8 cellular contexts compared by ENCODE assay signal in the genomic region with DNA sequence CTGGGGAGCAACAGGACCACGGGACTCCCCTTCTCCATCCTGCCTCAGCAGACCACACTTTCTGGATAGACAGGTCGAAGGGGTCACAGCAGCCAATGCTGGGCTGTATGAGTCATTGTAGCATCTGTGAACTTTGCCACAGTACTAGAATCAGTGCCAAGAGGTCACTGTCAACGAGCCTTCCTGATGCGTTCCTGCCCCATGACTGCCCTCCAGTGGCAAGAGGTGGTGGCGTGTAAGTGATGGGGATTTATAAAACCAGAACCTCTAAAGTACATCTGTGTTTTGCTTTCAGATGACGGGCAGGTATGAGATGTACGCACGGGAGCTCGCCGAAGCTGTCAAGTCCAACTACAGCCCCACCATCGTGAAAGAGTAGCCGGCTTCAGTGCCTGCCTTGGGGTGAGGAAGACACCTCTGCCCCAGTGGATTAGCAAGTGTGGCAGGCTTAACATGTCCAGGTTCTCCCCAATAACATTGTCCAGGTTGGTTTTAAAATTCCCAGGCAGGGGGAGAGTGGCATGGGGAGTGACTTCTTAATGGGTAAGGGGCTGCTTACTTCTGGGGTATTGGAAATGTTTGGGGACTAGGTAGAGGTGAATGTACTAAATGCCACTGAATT. TPM values are rescaled to one million over a fixed set of nuclear protein-coding genes. Genes with fewer than 3 reads are reported as not detected.
DNase-seq lines count a peak whose midpoint lies in the region; ATAC-seq and TF ChIP-seq lines count a peak whose summit lies in the region.

No MANE protein-coding gene starts in this region.

- no peaks in the 10 kb centered on the region for H3K36me3 Mint-ChIP-seq in activated CD8-positive, alpha-beta memory T cell treated with anti-CD3 and anti-CD28 coated beads, Interleukin-2, amount 10 ng/mL, durations not matched to agents 7 days and 5 days
- no peaks in the 10 kb centered on the region for H3K36me3 Mint-ChIP-seq in naive B cell
- H3K36me3 Mint-ChIP-seq in stimulated activated memory B cell treated with anti-CD40 and anti-IgM and Interleukin-4, amounts not matched to agents 10 μg/mL and 1 μg/mL and 100 μg/mL, for 72 hours: no peaks in the 10 kb centered on the region

- H3K4me1 Mint-ChIP-seq in activated CD8-positive, alpha-beta memory T cell treated with anti-CD3 and anti-CD28 coated beads, Interleukin-2, amount 10 ng/mL, durations not matched to agents 7 days and 5 days: peaks cover 14% of the 10 kb centered on the region
- peaks cover 16 to 18% (median 17%) of the 10 kb centered on the region in 3 donors for H3K4me1 Mint-ChIP-seq in naive B cell
- H3K4me1 Mint-ChIP-seq in stimulated activated memory B cell treated with anti-CD40 and anti-IgM and Interleukin-4, amounts not matched to agents 10 μg/mL and 1 μg/mL and 100 μg/mL, for 72 hours: peaks cover 25% of the 10 kb centered on the region

- H3K9me3 Mint-ChIP-seq in activated CD8-positive, alpha-beta memory T cell treated with anti-CD3 and anti-CD28 coated beads, Interleukin-2, amount 10 ng/mL, durations not matched to agents 7 days and 5 days (ENCODE audit: low read depth): no peaks in the 10 kb centered on the region
- H3K9me3 Mint-ChIP-seq in naive B cell: no peaks in the 10 kb centered on the region
- peaks cover 3% of the 10 kb centered on the region for H3K9me3 Mint-ChIP-seq in stimulated activated memory B cell treated with anti-CD40 and anti-IgM and Interleukin-4, amounts not matched to agents 10 μg/mL and 1 μg/mL and 100 μg/mL, for 72 hours

- peak; percentile 88 for DNase-seq in AG08395 (ENCODE audit: low spot score)
- DNase-seq in NOMO-1 treated with DMSO at 0.1 percent for 48 hours (lab: John Stamatoyannopoulos, UW; ENCODE audit: unreplicated experiment): peak; percentile 85
- peak; percentile 92 for DNase-seq in activated CD8-positive, alpha-beta memory T cell treated with anti-CD3 and anti-CD28 coated beads, Interleukin-2, amount 10 ng/mL, durations not matched to agents 7 days and 5 days
- peak; percentile 68 for DNase-seq in epithelial cell of esophagus (ENCODE audit: low read depth)
- DNase-seq in naive B cell: peak; percentile 72

- H3K4me3 Mint-ChIP-seq in activated CD8-positive, alpha-beta memory T cell treated with anti-CD3 and anti-CD28 coated beads, Interleukin-2, amount 10 ng/mL, durations not matched to agents 7 days and 5 days: no peak overlapping the region
- peak overlapping the region in 2 of 8 donors; percentile 3 to 68 for H3K4me3 Mint-ChIP-seq in naive B cell
- H3K4me3 Mint-ChIP-seq in stimulated activated memory B cell treated with anti-CD40 and anti-IgM and Interleukin-4, amounts not matched to agents 10 μg/mL and 1 μg/mL and 100 μg/mL, for 72 hours: no peak overlapping the region

- H3K27ac Mint-ChIP-seq in activated CD8-positive, alpha-beta memory T cell treated with anti-CD3 and anti-CD28 coated beads, Interleukin-2, amount 10 ng/mL, durations not matched to agents 7 days and 5 days: no peak overlapping the region
- H3K27ac Mint-ChIP-seq in naive B cell: peak overlapping the region in 4 of 6 donors; percentile 33 to 90 (median 59)
- H3K27ac Mint-ChIP-seq in stimulated activated memory B cell treated with anti-CD40 and anti-IgM and Interleukin-4, amounts not matched to agents 10 μg/mL and 1 μg/mL and 100 μg/mL, for 72 hours: peak overlapping the region; percentile 60

- H3K27me3 Mint-ChIP-seq in activated CD8-positive, alpha-beta memory T cell treated with anti-CD3 and anti-CD28 coated beads, Interleukin-2, amount 10 ng/mL, durations not matched to agents 7 days and 5 days: peaks cover 4% of the 10 kb centered on the region
- H3K27me3 Mint-ChIP-seq in naive B cell: peaks cover 0 to 9% (median 9%) of the 10 kb centered on the region in 3 donors
- no peaks in the 10 kb centered on the region for H3K27me3 Mint-ChIP-seq in stimulated activated memory B cell treated with anti-CD40 and anti-IgM and Interleukin-4, amounts not matched to agents 10 μg/mL and 1 μg/mL and 100 μg/mL, for 72 hours

- TF ChIP-seq CTCF in epithelial cell of esophagus (IDR thresholded peaks at IDR 0.05; ENCODE audit: insufficient read depth, low read depth, low read length, missing control alignments): peak; percentile 94

- ATAC-seq in GM18511 (IDR thresholded peaks at IDR 0.05; ENCODE audit: unreplicated experiment): peak; percentile 83
- ATAC-seq in HG03442 (IDR thresholded peaks at IDR 0.05; ENCODE audit: unreplicated experiment): peak; percentile 61
- ATAC-seq in activated CD8-positive, alpha-beta memory T cell treated with anti-CD3 and anti-CD28 coated beads, Interleukin-2, amount 10 ng/mL, durations not matched to agents 7 days and 5 days: peak; percentile 96
- peak; percentile 90 to 94 for ATAC-seq in naive B cell (ENCODE audit: low read depth in 2 of 2)
- peak; percentile 95 for ATAC-seq in stimulated activated memory B cell treated with anti-CD40 and anti-IgM and Interleukin-4, amounts not matched to agents 10 μg/mL and 1 μg/mL and 100 μg/mL, for 72 hours

- CTCF ChIA-PET in activated CD8-positive, alpha-beta memory T cell treated with anti-CD3 and anti-CD28 coated beads, Interleukin-2, amount 10 ng/mL, durations not matched to agents 7 days and 5 days (lab: Charles Lee): interaction anchor here (0.6 to 11.8 kb wide), 13 partner anchors 12 to 204 kb away, joined by 3 to 102 read pairs (median 4); a partner anchor contains a TSS

- H3K4me3 ChIP-seq in epithelial cell of esophagus (ENCODE audit: low read length): no peak overlapping the region

RNA-seq across cellular contexts. Expression of a gene that starts 29.4 kb away (rescaled TPM):
- total RNA-seq in activated CD8-positive, alpha-beta memory T cell treated with anti-CD3 and anti-CD28 coated beads, Interleukin-2, amount 10 ng/mL, durations not matched to agents 7 days and 5 days: 100 to 1,000 TPM; 130 to 150 TPM
- 100 to 1,000 TPM; 374 to 564 (median 422) TPM for polyA plus RNA-seq in naive B cell (ENCODE audit: low read depth in 6 of 6)

RNA-seq across cellular contexts. Expression of a gene that starts 30.3 kb away (rescaled TPM):
- total RNA-seq in activated CD8-positive, alpha-beta memory T cell treated with anti-CD3 and anti-CD28 coated beads, Interleukin-2, amount 10 ng/mL, durations not matched to agents 7 days and 5 days: 100 to 1,000 TPM; 132 to 139 TPM
- polyA plus RNA-seq in naive B cell (ENCODE audit: low read depth in 6 of 6): 100 to 1,000 TPM in 4 of 6 donors, 10 to 100 TPM in 2; 73.1 to 141 (median 132) TPM

RNA-seq across cellular contexts. Expression of a gene that starts 30.4 kb away (rescaled TPM):
- total RNA-seq in activated CD8-positive, alpha-beta memory T cell treated with anti-CD3 and anti-CD28 coated beads, Interleukin-2, amount 10 ng/mL, durations not matched to agents 7 days and 5 days: under 1 TPM; 0.09 to 0.14 TPM
- polyA plus RNA-seq in naive B cell (ENCODE audit: low read depth in 6 of 6): under 1 TPM in 5 of 6 donors, not detected in 1; 0.08 to 0.90 (median 0.20) TPM
